22 cellular contexts compared by ENCODE assay signal in the genomic region with DNA sequence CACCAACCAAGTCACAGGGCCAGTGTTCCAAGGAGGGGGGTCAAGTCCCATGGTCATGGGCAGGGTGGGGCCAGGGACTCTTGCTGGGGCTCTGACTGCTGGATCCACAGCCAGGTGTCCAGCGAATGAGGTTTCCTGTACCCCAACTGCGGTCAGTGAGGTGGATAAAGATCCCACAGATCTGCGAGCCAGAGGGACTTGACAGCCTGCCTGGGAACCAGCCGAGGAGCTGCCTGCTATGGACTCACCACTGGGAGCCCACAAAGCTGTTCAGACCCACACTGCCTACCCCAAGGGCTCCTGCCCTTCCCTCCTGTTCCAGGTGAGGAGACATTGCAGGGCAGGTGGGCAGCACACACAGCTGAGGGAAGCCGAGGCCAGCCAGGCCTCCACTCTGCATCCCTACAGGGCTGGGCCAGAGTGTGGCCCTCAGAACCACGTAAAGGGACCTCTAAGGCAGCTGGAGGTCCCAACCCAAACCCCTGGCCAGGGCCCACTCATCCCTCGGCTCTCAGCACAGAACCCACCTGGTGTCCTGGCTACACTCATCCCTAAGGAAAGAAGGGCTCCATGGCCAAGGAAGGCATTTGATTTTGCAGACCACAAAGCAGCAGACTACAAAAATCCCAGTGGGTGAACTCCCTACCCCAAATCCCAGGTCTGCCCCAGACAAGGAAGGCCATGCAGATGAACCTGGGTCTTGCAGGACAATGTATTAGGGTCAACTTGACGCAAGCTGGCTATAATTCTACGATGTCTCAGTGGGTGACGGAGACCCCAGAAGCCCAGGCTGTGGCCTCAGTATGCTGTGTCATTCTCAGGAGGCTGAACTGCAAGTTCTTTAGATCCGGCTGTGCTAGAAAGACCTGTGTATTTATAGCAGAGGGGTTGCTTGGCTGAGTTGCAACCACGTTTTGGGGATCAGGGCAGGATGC.
"Had no signal": no experiment of that assay in that cellular context is flagged by ENCODE, and none has a peak within 500 bp of the region (broad histone marks: within the 10 kb centered on the region; RNA-seq: fewer than 3 reads in every experiment).

No MANE protein-coding gene starts in this region.

- H3K27ac Mint-ChIP-seq: activated CD4-positive, alpha-beta T cell treated with anti-CD3 and anti-CD28 coated beads for 36 hours; activated naive CD4-positive, alpha-beta T cell treated with anti-CD3 and anti-CD28 coated beads, Interleukin-2, amount 50 U/mL, for 24 hours; naive thymus-derived CD4-positive, alpha-beta T cell; WTC11 had no signal

- H3K9me3 ChIP-seq: body of pancreas, heart right ventricle, lower lobe of right lung, thyroid gland had no signal

- H3K4me3 Mint-ChIP-seq: activated CD4-positive, alpha-beta T cell treated with anti-CD3 and anti-CD28 coated beads for 36 hours; activated naive CD4-positive, alpha-beta T cell treated with anti-CD3 and anti-CD28 coated beads, Interleukin-2, amount 50 U/mL, for 24 hours; naive thymus-derived CD4-positive, alpha-beta T cell; neural crest cell; WTC11 had no signal

- H3K27me3 ChIP-seq: body of pancreas, dorsolateral prefrontal cortex, heart right ventricle, thyroid gland had no signal

- H3K27ac ChIP-seq: body of pancreas, heart right ventricle, lower lobe of right lung, thyroid gland had no signal

- H3K4me1 Mint-ChIP-seq: activated CD4-positive, alpha-beta T cell treated with anti-CD3 and anti-CD28 coated beads for 36 hours; naive thymus-derived CD4-positive, alpha-beta T cell had no signal

- ATAC-seq: activated CD4-positive, alpha-beta T cell treated with anti-CD3 and anti-CD28 coated beads for 36 hours; body of pancreas; heart right ventricle; left colon; lower lobe of right lung; naive thymus-derived CD4-positive, alpha-beta T cell; stimulated activated naive CD8-positive, alpha-beta T cell treated with anti-CD3 and anti-CD28 coated beads, Interleukin-15, Interleukin-2, amounts not matched to agents 100 U/mL and 50 U/mL, for 24 hours; WTC11 had no signal

- H3K4me3 ChIP-seq: body of pancreas, dorsolateral prefrontal cortex, heart right ventricle, lower lobe of right lung, thyroid gland had no signal

- H3K36me3 Mint-ChIP-seq: activated naive CD4-positive, alpha-beta T cell treated with anti-CD3 and anti-CD28 coated beads, Interleukin-2, amount 50 U/mL, for 24 hours; naive thymus-derived CD4-positive, alpha-beta T cell; WTC11 had no signal

- DNase-seq: activated CD4-positive, alpha-beta T cell treated with anti-CD3 and anti-CD28 coated beads for 36 hours; activated CD4-positive, alpha-beta T cell treated with anti-CD3 and anti-CD28 coated beads, Interleukin-2, amount 50 U/mL, for 4 hours; activated gamma-delta T cell treated with Interleukin-2 at 50 U/mL for 16 hours; activated T-cell treated with anti-CD3 and anti-CD28 coated beads, Interleukin-2, amount 50 U/mL, for 1 hour; anterior cingulate cortex; body of pancreas; central memory CD4-positive, alpha-beta T cell; erythroblast; foreskin fibroblast; heart right ventricle; left colon; lower lobe of right lung; naive thymus-derived CD4-positive, alpha-beta T cell; occipital lobe; stimulated activated CD4-positive, alpha-beta T cell treated with anti-CD3 and anti-CD28 coated beads, Interleukin-4, amount 100 ng/mL, for 24 hours; stimulated activated naive CD8-positive, alpha-beta T cell treated with anti-CD3 and anti-CD28 coated beads, Interleukin-15, Interleukin-2, amounts not matched to agents 100 U/mL and 50 U/mL, for 24 hours; T1000; thyroid gland had no signal

- H3K9me3 Mint-ChIP-seq: activated naive CD4-positive, alpha-beta T cell treated with anti-CD3 and anti-CD28 coated beads, Interleukin-2, amount 50 U/mL, for 24 hours; naive thymus-derived CD4-positive, alpha-beta T cell; neural crest cell; WTC11 had no signal

- H3K27me3 Mint-ChIP-seq: activated CD4-positive, alpha-beta T cell treated with anti-CD3 and anti-CD28 coated beads for 36 hours; activated naive CD4-positive, alpha-beta T cell treated with anti-CD3 and anti-CD28 coated beads, Interleukin-2, amount 50 U/mL, for 24 hours; naive thymus-derived CD4-positive, alpha-beta T cell had no signal

- H3K36me3 ChIP-seq: heart right ventricle, lower lobe of right lung, thyroid gland had no signal
